In genomic region chr14:47846008-47846407, GRCh38 we compare ENCODE assay signal across 25 cellular contexts.
DNase-seq lines count a peak whose midpoint lies in the region; ATAC-seq, FAIRE-seq and TF ChIP-seq lines count a peak whose summit lies in the region.
"Had no signal": no experiment of that assay in that cellular context is flagged by ENCODE, and none has a peak within 500 bp of the region (broad histone marks: within the 10 kb centered on the region; RNA-seq: fewer than 3 reads in every experiment).

No MANE protein-coding gene starts in this region.

- H3F3A ChIP-seq in GM23338 (replicated peaks; ENCODE audit: low read depth) = no peaks in the 10 kb centered on the region

- H3K27me3 ChIP-seq in GM23338 (ENCODE audit: insufficient read depth) (no peaks in the 10 kb centered on the region), neuronal stem cell (ENCODE audit: control insufficient read depth in 3 of 3, insufficient read depth in 3 of 3, low read depth in 1 of 3, low read length in 3 of 3) (no peaks in the 10 kb centered on the region)
- H3K27me3 ChIP-seq: BE2C; BLaER1 treated with 17β-estradiol and CSF1 and Interleukin-3, amounts not matched to agents 10 nM and 100 nM had no signal

- WGBS in neuronal stem cell (ENCODE audit: extremely low coverage in 2 of 2, insufficient read length in 2 of 2, insufficient replicate concordance in 1 of 2), 2 donors = no CpG with 5 or more reads among the region's 4 CpGs

- no peaks in the 10 kb centered on the region for H3K4me1 ChIP-seq in GM23338 (ENCODE audit: insufficient read depth)
- H3K4me1 ChIP-seq in kidney (ENCODE audit: control insufficient read depth in 1 of 2, insufficient read depth in 1 of 2, low read depth in 1 of 2, low read length in 2 of 2) = no peaks in the 10 kb centered on the region
- no peaks in the 10 kb centered on the region for H3K4me1 ChIP-seq in neuronal stem cell (ENCODE audit: control insufficient read depth in 2 of 2, insufficient read depth in 1 of 2, low read depth in 1 of 2, low read length in 2 of 2)
- H3K4me1 ChIP-seq: A549; BE2C; BLaER1 treated with 17β-estradiol and CSF1 and Interleukin-3, amounts not matched to agents 10 nM and 100 nM had no signal

- no peaks in the 10 kb centered on the region for H3K36me3 Mint-ChIP-seq in GM23338 (ENCODE audit: low read depth)
- no peaks in the 10 kb centered on the region for H3K36me3 Mint-ChIP-seq in chondrocyte (ENCODE audit: low read depth)
- peaks cover 24% of the 10 kb centered on the region for H3K36me3 Mint-ChIP-seq in natural killer cell treated with Interleukin-12 subunit alpha and Interleukin-12 subunit beta and Interleukin-15 and Interleukin-18, amount 100 ng/mL, for 72 hours
- H3K36me3 Mint-ChIP-seq: CD14-positive monocyte; CD8-positive, alpha-beta memory T cell had no signal

- no peak overlapping the region for H3K9ac ChIP-seq in kidney (ENCODE audit: low read length in 2 of 2)
- no peak overlapping the region for H3K9ac ChIP-seq in neuronal stem cell (ENCODE audit: low read depth, low read length, poor library complexity)
- H3K9ac ChIP-seq: BLaER1 treated with 17β-estradiol and CSF1 and Interleukin-3, amounts not matched to agents 10 nM and 100 nM had no signal

- no peak overlapping the region for H3K14ac ChIP-seq in neuronal stem cell (ENCODE audit: low read length)

- no peak for FAIRE-seq in kidney (lab: Jason Lieb, UNC)
- FAIRE-seq: A549, D721Med, GM12892 had no signal

- no peaks in the 10 kb centered on the region; the same call in 2 of the 3 replicates for H3K9me3 Mint-ChIP-seq in GM23338
- peaks cover 43% of the 10 kb centered on the region for H3K9me3 Mint-ChIP-seq in chondrocyte (ENCODE audit: low read depth)
- peaks cover 22% of the 10 kb centered on the region for H3K9me3 Mint-ChIP-seq in natural killer cell treated with Interleukin-12 subunit alpha and Interleukin-12 subunit beta and Interleukin-15 and Interleukin-18, amount 100 ng/mL, for 72 hours
- H3K9me3 Mint-ChIP-seq: H9 had no signal

- H4K91ac ChIP-seq in neuronal stem cell (ENCODE audit: low read depth, low read length, poor library complexity) = no peak overlapping the region

- peaks cover 1% of the 10 kb centered on the region for H3K79me1 ChIP-seq in neuronal stem cell (ENCODE audit: low read depth, low read length)

- no peaks in the 10 kb centered on the region for H4K20me1 ChIP-seq in GM23338 (replicated peaks; ENCODE audit: insufficient read depth)
- H4K20me1 ChIP-seq: BLaER1 treated with 17β-estradiol and CSF1 and Interleukin-3, amounts not matched to agents 10 nM and 100 nM had no signal

- H3K27ac Mint-ChIP-seq in GM23338 (no peak overlapping the region), chondrocyte (ENCODE audit: unreplicated experiment) (no peak overlapping the region)
- no peak overlapping the region for H3K27ac Mint-ChIP-seq in natural killer cell treated with Interleukin-12 subunit alpha and Interleukin-12 subunit beta and Interleukin-15 and Interleukin-18, amount 100 ng/mL, for 72 hours
- H3K27ac Mint-ChIP-seq: CD14-positive monocyte; CD4-positive, alpha-beta T cell; H9 had no signal

- TF ChIP-seq CTCF in GM23338 (conservative IDR thresholded peaks at IDR 0.05; ENCODE audit: low read depth in 2 of 2) = no peak
- TF ChIP-seq CTCF in chondrocyte (IDR thresholded peaks at IDR 0.05) = no peak
- no peak for TF ChIP-seq CTCF in kidney (IDR thresholded peaks at IDR 0.05; ENCODE audit: borderline replicate concordance, extremely low read depth, insufficient read depth)

- no peak overlapping the region for H2BK5ac ChIP-seq in neuronal stem cell (ENCODE audit: low read length)

- H3K4me1 Mint-ChIP-seq in GM23338 (no peaks in the 10 kb centered on the region), chondrocyte (ENCODE audit: low read depth) (no peaks in the 10 kb centered on the region)
- H3K4me1 Mint-ChIP-seq in natural killer cell treated with Interleukin-12 subunit alpha and Interleukin-12 subunit beta and Interleukin-15 and Interleukin-18, amount 100 ng/mL, for 72 hours (ENCODE audit: low read depth in 2 of 2) = no peaks in the 10 kb centered on the region
- H3K4me1 Mint-ChIP-seq: CD14-positive monocyte; CD8-positive, alpha-beta memory T cell had no signal

- H2BK120ac ChIP-seq in neuronal stem cell (ENCODE audit: low read depth, low read length) = no peak overlapping the region

- peak overlapping the region; percentile 17 for H4K8ac ChIP-seq in neuronal stem cell (ENCODE audit: low read depth, low read length)

- H3K27me3 Mint-ChIP-seq in GM23338 (ENCODE audit: insufficient read depth, low read depth, poor library complexity) = peaks cover 6% of the 10 kb centered on the region
- H3K27me3 Mint-ChIP-seq in chondrocyte (ENCODE audit: low read depth) = no peaks in the 10 kb centered on the region
- no peaks in the 10 kb centered on the region for H3K27me3 Mint-ChIP-seq in natural killer cell treated with Interleukin-12 subunit alpha and Interleukin-12 subunit beta and Interleukin-15 and Interleukin-18, amount 100 ng/mL, for 72 hours
- H3K27me3 Mint-ChIP-seq: CD4-positive, alpha-beta T cell; CD8-positive, alpha-beta memory T cell had no signal

- intact Hi-C loops in kidney (cut with DNase I) = no loop called here

- H3K36me3 ChIP-seq in GM23338 (ENCODE audit: insufficient read depth) (no peaks in the 10 kb centered on the region), kidney (ENCODE audit: control insufficient read depth in 1 of 2, insufficient read depth in 2 of 2, low read length in 2 of 2) (no peaks in the 10 kb centered on the region), neuronal stem cell (replicated peaks in 1 of 2; ENCODE audit: control insufficient read depth in 2 of 2, insufficient read depth in 2 of 2, low read length in 2 of 2) (no peaks in the 10 kb centered on the region)
- H3K36me3 ChIP-seq: BE2C; BLaER1 treated with 17β-estradiol and CSF1 and Interleukin-3, amounts not matched to agents 10 nM and 100 nM had no signal

- no peak overlapping the region for H3K18ac ChIP-seq in neuronal stem cell (ENCODE audit: low read length)

- H2AFZ ChIP-seq in GM23338 = no peak overlapping the region
- no peak overlapping the region for H2AFZ ChIP-seq in neuronal stem cell (ENCODE audit: low read length)

- peak; percentile 14 for DNase-seq in GM23338 (ENCODE audit: low spot score)
- peak; percentile 40 for DNase-seq in chondrocyte (ENCODE audit: low spot score)
- DNase-seq in kidney = peak; percentile 21
- no peak for DNase-seq in neuronal stem cell (ENCODE audit: low spot score)
- DNase-seq in stimulated activated CD4-positive, alpha-beta T cell treated with anti-CD3 and anti-CD28 coated beads, Interleukin-4, amount 100 ng/mL, for 1 hour = no peak
- no peak for DNase-seq in natural killer cell treated with Interleukin-12 subunit alpha and Interleukin-12 subunit beta and Interleukin-15 and Interleukin-18, amount 100 ng/mL, for 72 hours (ENCODE audit: low spot score)
- no peak for DNase-seq in HT-29 (ENCODE audit: low spot score)
- no peak for DNase-seq in NCI-H2107 (lab: John Stamatoyannopoulos, UW)
- DNase-seq: 8988T; ACHN; AML-193; BE2C; CD4-positive, alpha-beta T cell; CD8-positive, alpha-beta memory T cell; DMS 273 treated with DMSO at 0.1 percent for 48 hours; DMS79; EL; GF-D8; H9 had no signal

- H3K4me3 Mint-ChIP-seq in GM23338 (no peak overlapping the region), chondrocyte (ENCODE audit: unreplicated experiment) (no peak overlapping the region)
- H3K4me3 Mint-ChIP-seq in natural killer cell treated with Interleukin-12 subunit alpha and Interleukin-12 subunit beta and Interleukin-15 and Interleukin-18, amount 100 ng/mL, for 72 hours = no peak overlapping the region
- H3K4me3 Mint-ChIP-seq: CD14-positive monocyte; CD4-positive, alpha-beta T cell; CD8-positive, alpha-beta memory T cell; H9 had no signal

- no peak overlapping the region for H2BK12ac ChIP-seq in neuronal stem cell (ENCODE audit: low read length)

- H3K23ac ChIP-seq in neuronal stem cell (ENCODE audit: low read depth, low read length, poor library complexity) = no peak overlapping the region

- no peaks in the 10 kb centered on the region for H3K9me3 ChIP-seq in kidney (ENCODE audit: control insufficient read depth in 1 of 2, low read length in 2 of 2)
- H3K9me3 ChIP-seq in neuronal stem cell (replicated peaks in 1 of 2; ENCODE audit: control insufficient read depth in 2 of 2, insufficient read depth in 1 of 2, low read depth in 1 of 2, low read length in 2 of 2) = no peaks in the 10 kb centered on the region
- H3K9me3 ChIP-seq: BE2C had no signal

- H3K4me3 ChIP-seq in GM23338 (no peak overlapping the region), kidney (ENCODE audit: low read length in 2 of 2) (no peak overlapping the region), neuronal stem cell (ENCODE audit: low read length in 2 of 2) (no peak overlapping the region)
- H3K4me3 ChIP-seq: A549; BLaER1 treated with 17β-estradiol and CSF1 and Interleukin-3, amounts not matched to agents 10 nM and 100 nM had no signal

- no peak overlapping the region for H2BK15ac ChIP-seq in neuronal stem cell (ENCODE audit: low read length)

- no peak overlapping the region for H3K4ac ChIP-seq in neuronal stem cell (ENCODE audit: low read length)

- no peak overlapping the region for H3K27ac ChIP-seq in GM23338 (ENCODE audit: low read depth)
- no peak overlapping the region for H3K27ac ChIP-seq in kidney (ENCODE audit: low read depth in 2 of 2, low read length in 2 of 2)
- H3K27ac ChIP-seq in neuronal stem cell (replicated peaks; ENCODE audit: low read length) = no peak overlapping the region
- H3K27ac ChIP-seq: A549; BLaER1 treated with 17β-estradiol and CSF1 and Interleukin-3, amounts not matched to agents 10 nM and 100 nM had no signal

- H3K79me2 ChIP-seq in GM23338 (replicated peaks; ENCODE audit: insufficient read depth) = no peaks in the 10 kb centered on the region

- H2AK5ac ChIP-seq in neuronal stem cell (ENCODE audit: low read depth, low read length) = no peak overlapping the region

- no peak for ATAC-seq in GM23338
- no peak for ATAC-seq in natural killer cell treated with Interleukin-12 subunit alpha and Interleukin-12 subunit beta and Interleukin-15 and Interleukin-18, amount 100 ng/mL, for 72 hours
- ATAC-seq: A549, HCT116 had no signal

- peaks cover 10% of the 10 kb centered on the region for H3K9me2 ChIP-seq in GM23338 (ENCODE audit: insufficient read depth)

- H3K4me2 ChIP-seq in GM23338 (no peak overlapping the region), neuronal stem cell (ENCODE audit: insufficient read depth, low read length, poor library complexity, severe bottlenecking) (no peak overlapping the region)
- H3K4me2 ChIP-seq: A549; BLaER1 treated with 17β-estradiol and CSF1 and Interleukin-3, amounts not matched to agents 10 nM and 100 nM had no signal

TF ChIP-seq in GM23338, 12 proteins besides CTCF, POLR2A, EP300 and RAD21 (continues in another document):
- TF ChIP-seq POLR2AphosphoS5 (IDR thresholded peaks at IDR 0.05; ENCODE audit: low read depth) (no peak), STAT1 (IDR thresholded peaks at IDR 0.05; ENCODE audit: unreplicated experiment) (no peak), ZNF331 (CRISPR knock-in tag; IDR thresholded peaks at IDR 0.05; ENCODE audit: low read depth) (no peak)

Comparison
In these comparisons a context has a peak if more than half of its experiments do, and no peak if none do; other contexts are left out.
1. DNase-seq: peak in GM23338 (single experiment), chondrocyte (single experiment) and kidney (single experiment); none in neuronal stem cell (single experiment), stimulated activated CD4-positive, alpha-beta T cell treated with anti-CD3 and anti-CD28 coated beads, Interleukin-4, amount 100 ng/mL, for 1 hour (single experiment), natural killer cell treated with Interleukin-12 subunit alpha and Interleukin-12 subunit beta and Interleukin-15 and Interleukin-18, amount 100 ng/mL, for 72 hours (single experiment), HT-29 (single experiment) and NCI-H2107 (single experiment).